ENCODE assay signal across 25 cellular contexts in genomic region chr6:45513843-45514242, GRCh38.
"Had no signal": no experiment of that assay in that cellular context is flagged by ENCODE, and none has a peak within 500 bp of the region (broad histone marks: within the 10 kb centered on the region; RNA-seq: fewer than 3 reads in every experiment).

No MANE protein-coding gene starts in this region.

- H3K27ac Mint-ChIP-seq: activated T-helper 1 cell treated with anti-CD3 and anti-CD28 coated beads, Interleukin-12 subunit alpha, Interleukin-12 subunit beta, Interleukin-2, Interleukin-4 antibody, amounts not matched to agents 30 ng/mL and 10 ng/mL and 1 ng/mL, durations not matched to agents 14 hours and 24 hours and 36 hours; nephron had no signal

- H2AFZ ChIP-seq: parathyroid adenoma had no signal

- H3K27me3 ChIP-seq: foreskin keratinocyte, sigmoid colon, suprapubic skin, tibial artery, upper lobe of right lung had no signal

- H3K4me3 Mint-ChIP-seq: activated T-helper 1 cell treated with anti-CD3 and anti-CD28 coated beads, Interleukin-12 subunit alpha, Interleukin-12 subunit beta, Interleukin-2, Interleukin-4 antibody, amounts not matched to agents 30 ng/mL and 10 ng/mL and 1 ng/mL, durations not matched to agents 14 hours and 24 hours and 36 hours; nephron had no signal

- H3K9ac ChIP-seq: parathyroid adenoma had no signal

- H3K79me2 ChIP-seq: parathyroid adenoma had no signal

- H3K27ac ChIP-seq: foreskin keratinocyte, parathyroid adenoma, psoas muscle, sigmoid colon, suprapubic skin, tibial artery, upper lobe of right lung, VCaP had no signal

- H3K4me3 ChIP-seq: psoas muscle, sigmoid colon, suprapubic skin, tibial artery, upper lobe of right lung had no signal

- H3K4me1 ChIP-seq: foreskin keratinocyte, parathyroid adenoma, psoas muscle, suprapubic skin, tibial artery, upper lobe of right lung had no signal

- H3K9me3 Mint-ChIP-seq: activated T-helper 1 cell treated with anti-CD3 and anti-CD28 coated beads, Interleukin-12 subunit alpha, Interleukin-12 subunit beta, Interleukin-2, Interleukin-4 antibody, amounts not matched to agents 30 ng/mL and 10 ng/mL and 1 ng/mL, durations not matched to agents 14 hours and 24 hours and 36 hours; nephron had no signal

- DNase-seq: activated CD4-positive, alpha-beta T cell treated with anti-CD3 and anti-CD28 coated beads for 4 hours; activated CD4-positive, alpha-beta T cell treated with anti-CD3 and anti-CD28 coated beads, Interleukin-2, amount 50 U/mL, for 4 hours; activated CD8-positive, alpha-beta memory T cell treated with anti-CD3 and anti-CD28 coated beads for 24 hours; activated effector memory CD4-positive, alpha-beta T cell treated with anti-CD3 and anti-CD28 coated beads, Interleukin-2, amount 50 U/mL, for 16 hours; activated naive CD4-positive, alpha-beta T cell treated with anti-CD3 and anti-CD28 coated beads, Interleukin-2, amount 50 U/mL, for 16 hours; amniotic stem cell; caudate nucleus; cortex of kidney; left cardiac atrium; left ventricle myocardium superior; nucleus accumbens; psoas muscle; sigmoid colon; small intestine; stimulated activated CD4-positive, alpha-beta T cell treated with anti-CD3 and anti-CD28 coated beads, Interleukin-15, amount 100 ng/mL, for 24 hours; stimulated activated CD4-positive, alpha-beta T cell treated with anti-CD3 and anti-CD28 coated beads, Interleukin-2, amount 100 ng/mL, for 24 hours; stimulated activated naive CD4-positive, alpha-beta T cell; tibial artery; upper lobe of right lung had no signal

- H3K36me3 ChIP-seq: sigmoid colon, suprapubic skin, upper lobe of right lung had no signal

- H3K9me3 ChIP-seq: psoas muscle, sigmoid colon, suprapubic skin, tibial artery, upper lobe of right lung had no signal

- ATAC-seq: left cardiac atrium, left ventricle myocardium superior had no signal
